ENCODE assay signal across 27 cellular contexts in the genomic region with DNA sequence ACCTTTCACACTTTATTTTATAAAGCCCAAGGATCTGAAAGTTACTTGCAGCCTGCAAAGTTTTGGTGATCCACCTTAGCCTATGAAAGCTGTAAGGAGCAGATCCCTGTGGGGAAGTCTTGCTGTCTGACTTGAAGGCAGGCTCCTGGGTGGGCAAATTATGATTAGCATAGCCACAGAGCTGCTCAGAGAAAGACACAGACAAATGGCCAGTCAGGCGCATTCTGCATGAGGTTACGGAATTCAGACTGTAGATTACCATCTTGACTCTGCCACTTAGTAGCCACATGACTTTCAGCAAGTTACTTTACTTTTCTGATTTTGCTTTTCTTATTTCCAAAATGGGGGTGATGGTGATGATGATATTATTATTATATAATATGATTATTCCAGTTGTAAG.
"Had no signal": no experiment of that assay in that cellular context is flagged by ENCODE, and none has a peak within 500 bp of the region (broad histone marks: within the 10 kb centered on the region; RNA-seq: fewer than 3 reads in every experiment).

No MANE protein-coding gene starts in this region.

- H3K36me3 ChIP-seq: cardiac muscle cell, colonic mucosa, left lung, right atrium auricular region, suprapubic skin, tibial artery, upper lobe of right lung had no signal

- H3K4me1 Mint-ChIP-seq: activated CD4-positive, alpha-beta T cell treated with anti-CD3 and anti-CD28 coated beads for 36 hours; activated CD8-positive, alpha-beta memory T cell treated with anti-CD3 and anti-CD28 coated beads, Interleukin-2, amount 10 ng/mL, durations not matched to agents 7 days and 5 days; naive B cell; neural crest cell had no signal

- H3K4me3 Mint-ChIP-seq: activated CD4-positive, alpha-beta T cell treated with anti-CD3 and anti-CD28 coated beads for 36 hours; activated CD8-positive, alpha-beta memory T cell treated with anti-CD3 and anti-CD28 coated beads, Interleukin-2, amount 10 ng/mL, durations not matched to agents 7 days and 5 days; activated CD8-positive, alpha-beta T cell treated with anti-CD3 and anti-CD28 coated beads, Interleukin-2, amount 10 ng/mL, durations not matched to agents 7 days and 5 days; naive B cell; neural crest cell; T-helper 2 cell treated with Interferon-gamma antibody and Interleukin-4, amounts not matched to agents 5 μg/mL and 100 μg/mL, for 36 hours had no signal

- DNase-seq: activated CD4-positive, alpha-beta T cell treated with anti-CD3 and anti-CD28 coated beads for 36 hours; activated CD4-positive, CD25-positive, alpha-beta regulatory T cell; activated CD8-positive, alpha-beta memory T cell treated with anti-CD3 and anti-CD28 coated beads, Interleukin-2, amount 10 ng/mL, durations not matched to agents 7 days and 5 days; activated CD8-positive, alpha-beta T cell treated with anti-CD3 and anti-CD28 coated beads, Interleukin-2, amount 10 ng/mL, durations not matched to agents 7 days and 5 days; activated T-cell treated with anti-CD3 and anti-CD28 coated beads, Interleukin-2, amount 50 U/mL, for 48 hours; body of pancreas; cerebellar nuclear complex; colonic mucosa; effector CD8-positive, alpha-beta T cell; left lung; naive B cell; occipital lobe; stimulated activated CD4-positive, alpha-beta T cell treated with anti-CD3 and anti-CD28 coated beads, Interleukin-15, amount 100 ng/mL, for 24 hours; stimulated activated CD4-positive, alpha-beta T cell treated with anti-CD3 and anti-CD28 coated beads, Interleukin-2, amount 100 ng/mL, for 24 hours; stimulated activated naive CD4-positive, alpha-beta T cell; tibial artery; upper lobe of right lung had no signal

- H3K27ac ChIP-seq: body of pancreas, cardiac muscle cell, colonic mucosa, epithelial cell of prostate, left lung, right atrium auricular region, suprapubic skin, upper lobe of right lung had no signal

- H3K9me3 Mint-ChIP-seq: activated naive CD4-positive, alpha-beta T cell treated with anti-CD3 and anti-CD28 coated beads, Interleukin-2, amount 50 U/mL, for 72 hours; activated T-helper 2 cell treated with anti-CD3 and anti-CD28 coated beads, Interferon-gamma antibody, Interleukin-2, Interleukin-4, amounts not matched to agents 10 μg/mL and 5 μg/mL and 100 μg/mL, durations not matched to agents 14 hours and 24 hours and 36 hours; naive B cell; neural crest cell; T-helper 2 cell treated with Interferon-gamma antibody and Interleukin-4, amounts not matched to agents 5 μg/mL and 100 μg/mL, for 36 hours had no signal

- H3K27ac Mint-ChIP-seq: activated CD4-positive, alpha-beta T cell treated with anti-CD3 and anti-CD28 coated beads for 36 hours; activated CD8-positive, alpha-beta memory T cell treated with anti-CD3 and anti-CD28 coated beads, Interleukin-2, amount 10 ng/mL, durations not matched to agents 7 days and 5 days; activated CD8-positive, alpha-beta T cell treated with anti-CD3 and anti-CD28 coated beads, Interleukin-2, amount 10 ng/mL, durations not matched to agents 7 days and 5 days; activated naive CD4-positive, alpha-beta T cell treated with anti-CD3 and anti-CD28 coated beads, Interleukin-2, amount 50 U/mL, for 72 hours; activated T-helper 2 cell treated with anti-CD3 and anti-CD28 coated beads, Interferon-gamma antibody, Interleukin-2, Interleukin-4, amounts not matched to agents 10 μg/mL and 5 μg/mL and 100 μg/mL, durations not matched to agents 14 hours and 24 hours and 36 hours; naive B cell; T-helper 2 cell treated with Interferon-gamma antibody and Interleukin-4, amounts not matched to agents 5 μg/mL and 100 μg/mL, for 36 hours had no signal

- H3K27me3 Mint-ChIP-seq: activated CD4-positive, alpha-beta T cell treated with anti-CD3 and anti-CD28 coated beads for 36 hours; activated CD8-positive, alpha-beta memory T cell treated with anti-CD3 and anti-CD28 coated beads, Interleukin-2, amount 10 ng/mL, durations not matched to agents 7 days and 5 days; naive B cell had no signal

- H3K4me3 ChIP-seq: body of pancreas, cardiac muscle cell, colonic mucosa, left lung, lung, right atrium auricular region, suprapubic skin, tibial artery, upper lobe of right lung had no signal

- H3K4me1 ChIP-seq: body of pancreas, colonic mucosa, left lung, suprapubic skin, upper lobe of right lung had no signal

- FAIRE-seq: frontal cortex had no signal

- H3K27me3 ChIP-seq: body of pancreas, cardiac muscle cell, colonic mucosa, left lung, right atrium auricular region, suprapubic skin, tibial artery, upper lobe of right lung had no signal

- H3K9me3 ChIP-seq: body of pancreas, colonic mucosa, left lung, right atrium auricular region, suprapubic skin, tibial artery, upper lobe of right lung had no signal

- ATAC-seq: activated CD4-positive, alpha-beta T cell treated with anti-CD3 and anti-CD28 coated beads for 36 hours; activated CD8-positive, alpha-beta memory T cell treated with anti-CD3 and anti-CD28 coated beads, Interleukin-2, amount 10 ng/mL, durations not matched to agents 7 days and 5 days; activated CD8-positive, alpha-beta T cell treated with anti-CD3 and anti-CD28 coated beads, Interleukin-2, amount 10 ng/mL, durations not matched to agents 7 days and 5 days; activated naive CD4-positive, alpha-beta T cell treated with anti-CD3 and anti-CD28 coated beads, Interleukin-2, amount 50 U/mL, for 72 hours; body of pancreas; left lung; upper lobe of right lung had no signal

- H3K36me3 Mint-ChIP-seq: activated CD8-positive, alpha-beta memory T cell treated with anti-CD3 and anti-CD28 coated beads, Interleukin-2, amount 10 ng/mL, durations not matched to agents 7 days and 5 days; activated naive CD4-positive, alpha-beta T cell treated with anti-CD3 and anti-CD28 coated beads, Interleukin-2, amount 50 U/mL, for 72 hours; naive B cell had no signal
